In genomic region chr6:170554888-170555137, GRCh38 we compare ENCODE assay signal across 1 cellular context.
TF ChIP-seq lines count a peak whose summit lies in the region.

No MANE protein-coding gene starts in this region.

TF ChIP-seq in H1, 55 proteins besides CTCF, POLR2A, EP300 and RAD21:
- TF ChIP-seq GTF2F1 (IDR thresholded peaks at IDR 0.05; ENCODE audit: borderline replicate concordance, low read depth, low read length) (no peak), SAP30 (IDR thresholded peaks at IDR 0.05; ENCODE audit: insufficient read depth, insufficient replicate concordance, low read length) (no peak), ZNF274 (IDR thresholded peaks at IDR 0.05; ENCODE audit: borderline replicate concordance, extremely low read depth, low read length) (no peak), EZH2 (IDR thresholded peaks at IDR 0.05; ENCODE audit: low read depth, low read length, severe bottlenecking) (no peak), SP1 (IDR thresholded peaks at IDR 0.05; ENCODE audit: low read depth, low read length) (no peak), SIX5 (IDR thresholded peaks at IDR 0.05; ENCODE audit: low read depth, low read length) (no peak), SP4 (IDR thresholded peaks at IDR 0.05; ENCODE audit: low read length) (no peak), EGR1 (IDR thresholded peaks at IDR 0.05; ENCODE audit: borderline replicate concordance, low read depth, low read length) (no peak), SP2 (IDR thresholded peaks at IDR 0.05; ENCODE audit: low read length) (no peak), POU5F1 (IDR thresholded peaks at IDR 0.05; ENCODE audit: low read depth, low read length) (no peak), HDAC6 (IDR thresholded peaks at IDR 0.05; ENCODE audit: low read depth, low read length) (no peak), KDM5A (IDR thresholded peaks at IDR 0.05; ENCODE audit: low read length) (no peak), MAX (IDR thresholded peaks at IDR 0.05) (no peak), RNF2 (IDR thresholded peaks at IDR 0.05; ENCODE audit: borderline replicate concordance, low read depth, low read length, missing control alignments, poor library complexity, severe bottlenecking) (no peak), KDM1A (IDR thresholded peaks at IDR 0.05; ENCODE audit: borderline replicate concordance, low read length) (no peak), CBX8 (IDR thresholded peaks at IDR 0.05; ENCODE audit: borderline replicate concordance, low read depth, low read length) (no peak), TCF12 (IDR thresholded peaks at IDR 0.05; ENCODE audit: low read depth, low read length) (no peak), E2F6 (IDR thresholded peaks at IDR 0.05) (no peak), GABPA (IDR thresholded peaks at IDR 0.05; ENCODE audit: borderline replicate concordance, insufficient read depth, low read length) (no peak), CHD2 (IDR thresholded peaks at IDR 0.05; ENCODE audit: low read length) (no peak)
